Comparison of ENCODE assay signal across 8 cellular contexts in the genomic region with DNA sequence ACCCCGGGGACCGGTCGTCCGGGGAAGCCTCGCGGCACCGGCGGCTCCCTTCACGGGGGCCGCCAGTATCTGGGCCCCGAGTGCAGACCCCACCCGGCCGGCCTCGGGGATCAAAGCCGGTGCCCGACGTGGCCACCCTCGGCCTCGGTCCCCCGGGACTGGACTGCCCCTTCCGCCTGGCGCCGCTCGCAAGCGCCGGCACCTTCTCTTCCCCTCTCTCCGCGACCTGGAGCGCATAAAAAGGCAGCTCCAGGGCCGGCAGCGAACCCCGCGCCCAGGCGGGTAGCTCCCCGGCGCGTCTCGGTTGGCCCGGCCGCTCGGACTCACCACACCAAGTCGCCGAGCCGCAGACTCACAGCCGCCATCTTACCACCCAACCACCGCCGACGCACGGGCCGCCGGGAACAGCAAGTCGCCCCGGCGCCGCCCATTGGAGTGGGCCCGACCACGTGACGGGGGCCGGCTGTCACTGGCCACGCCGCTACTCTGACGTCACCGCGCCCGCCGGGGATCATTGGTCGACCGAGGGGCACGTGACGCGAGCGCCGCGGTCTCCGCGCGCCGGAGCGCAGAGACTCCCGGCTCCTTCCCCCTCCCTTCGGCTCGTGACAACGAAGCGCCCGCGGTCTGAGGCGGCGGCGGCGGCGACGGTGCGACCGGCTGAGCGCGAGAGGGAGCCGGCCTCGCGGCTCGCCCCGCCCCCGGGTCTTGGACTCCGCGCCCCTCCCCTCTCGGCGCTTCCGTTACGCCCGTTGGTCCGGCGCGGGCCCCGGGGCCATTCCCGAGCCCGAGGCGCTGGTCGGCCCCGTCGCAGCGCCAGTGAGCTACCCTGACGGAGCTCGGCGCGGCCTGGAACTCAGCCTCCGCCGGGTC. TPM values are rescaled to one million over a fixed set of nuclear protein-coding genes. Genes with fewer than 3 reads are reported as not detected.
DNase-seq lines count a peak whose midpoint lies in the region; ATAC-seq and TF ChIP-seq lines count a peak whose summit lies in the region.

A gene (minus strand): TSS at position 388 of the 873 bp plus-strand sequence. CDS start 23 bp downstream, at position 365.
A gene with protein sequence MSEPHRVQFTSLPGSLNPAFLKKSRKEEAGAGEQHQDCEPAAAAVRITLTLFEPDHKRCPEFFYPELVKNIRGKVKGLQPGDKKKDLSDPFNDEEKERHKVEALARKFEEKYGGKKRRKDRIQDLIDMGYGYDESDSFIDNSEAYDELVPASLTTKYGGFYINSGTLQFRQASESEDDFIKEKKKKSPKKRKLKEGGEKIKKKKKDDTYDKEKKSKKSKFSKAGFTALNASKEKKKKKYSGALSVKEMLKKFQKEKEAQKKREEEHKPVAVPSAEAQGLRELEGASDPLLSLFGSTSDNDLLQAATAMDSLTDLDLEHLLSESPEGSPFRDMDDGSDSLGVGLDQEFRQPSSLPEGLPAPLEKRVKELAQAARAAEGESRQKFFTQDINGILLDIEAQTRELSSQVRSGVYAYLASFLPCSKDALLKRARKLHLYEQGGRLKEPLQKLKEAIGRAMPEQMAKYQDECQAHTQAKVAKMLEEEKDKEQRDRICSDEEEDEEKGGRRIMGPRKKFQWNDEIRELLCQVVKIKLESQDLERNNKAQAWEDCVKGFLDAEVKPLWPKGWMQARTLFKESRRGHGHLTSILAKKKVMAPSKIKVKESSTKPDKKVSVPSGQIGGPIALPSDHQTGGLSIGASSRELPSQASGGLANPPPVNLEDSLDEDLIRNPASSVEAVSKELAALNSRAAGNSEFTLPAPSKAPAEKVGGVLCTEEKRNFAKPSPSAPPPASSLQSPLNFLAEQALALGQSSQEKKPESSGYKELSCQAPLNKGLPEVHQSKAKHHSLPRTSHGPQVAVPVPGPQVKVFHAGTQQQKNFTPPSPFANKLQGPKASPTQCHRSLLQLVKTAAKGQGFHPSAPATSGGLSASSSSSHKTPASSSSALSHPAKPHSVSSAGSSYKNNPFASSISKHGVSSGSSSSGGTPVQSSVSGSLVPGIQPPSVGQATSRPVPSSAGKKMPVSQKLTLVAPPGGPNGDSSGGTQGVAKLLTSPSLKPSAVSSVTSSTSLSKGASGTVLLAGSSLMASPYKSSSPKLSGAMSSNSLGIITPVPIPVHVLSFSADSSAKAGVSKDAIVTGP (N-terminal part only) (plus strand): TSS at position 581 of the 873 bp plus-strand sequence. CDS start 5,437 bp downstream, outside the sequence.

- POLR2A ChIA-PET in SK-N-SH (lab: Yijun Ruan, JAX) = no interaction called here

- TF ChIP-seq RAD21 in SK-N-SH (IDR thresholded peaks at IDR 0.05; ENCODE audit: low read length) = no peak

- H3K27ac ChIP-seq in SK-N-SH (ENCODE audit: low read depth in 2 of 2, low read length in 1 of 2) = peak within 1 kb of the TSS; percentile 77 to 84
- peak within 1 kb of the TSS; percentile 69 for H3K27ac ChIP-seq in temporal lobe (ENCODE audit: low read depth, low read length)

- H3K9me3 Mint-ChIP-seq in activated naive CD4-positive, alpha-beta T cell treated with anti-CD3 and anti-CD28 coated beads, Interleukin-2, amount 50 U/mL, for 24 hours = no peaks in the 10 kb centered on the region

- no peak for TF ChIP-seq CTCF in SK-N-SH (IDR thresholded peaks at IDR 0.05)

- H3K36me3 ChIP-seq in SK-N-SH (replicated peaks in 1 of 2; ENCODE audit: control insufficient read depth in 1 of 2, insufficient read depth in 2 of 2, low read length in 1 of 2) = peaks cover 20 to 28% of the 10 kb centered on the region in 2 experiments

- no peaks in the 10 kb centered on the region for H3K27me3 ChIP-seq in SK-N-SH (ENCODE audit: insufficient read depth)

- H3K27me3 Mint-ChIP-seq in activated naive CD4-positive, alpha-beta T cell treated with anti-CD3 and anti-CD28 coated beads, Interleukin-2, amount 50 U/mL, for 24 hours = no peaks in the 10 kb centered on the region

- 0% methylated on average over 1 of the region's 126 CpGs for WGBS in SK-N-SH (ENCODE audit: low lambda C conversion rate)

- no peaks in the 10 kb centered on the region for H3K9me2 ChIP-seq in SK-N-SH

- H3K9me3 ChIP-seq in SK-N-SH = no peaks in the 10 kb centered on the region

- peak within 1 kb of the TSS; percentile 81 to 89 for H3K4me3 ChIP-seq in SK-N-SH (ENCODE audit: low read depth in 2 of 2, low read length in 1 of 2)

- DNase-seq in GM04504 (ENCODE audit: low read depth) (peak; percentile 95), NCI-H1048 (lab: John Stamatoyannopoulos, UW) (peak; percentile 72), SK-N-SH (peak; percentile 99), glomerular endothelial cell (ENCODE audit: extremely low read depth, low read depth, low spot score) (no peak), occipital lobe (lab: John Stamatoyannopoulos, UW) (peak; percentile 95)

- H2AFZ ChIP-seq in SK-N-SH (ENCODE audit: low read depth) = peak within 1 kb of the TSS; percentile 58; the same call in 1 of the 2 replicates

- peaks cover 65% of the 10 kb centered on the region for H4K20me1 ChIP-seq in SK-N-SH (ENCODE audit: insufficient read depth)

- no peaks in the 10 kb centered on the region for H3F3A ChIP-seq in SK-N-SH (replicated peaks; ENCODE audit: insufficient read depth)

- no peak for TF ChIP-seq EP300 in SK-N-SH (IDR thresholded peaks at IDR 0.05; ENCODE audit: borderline replicate concordance in 1 of 2, low read depth in 1 of 2, low read length in 1 of 2)

- CTCF ChIA-PET in SK-N-SH (lab: Yijun Ruan, JAX) = interaction anchor here (1.3 to 1.4 kb wide), 2 partner anchors 10 to 109 kb away, joined by 3 to 6 read pairs; no protein-coding TSS in a partner anchor

- H3K4me1 Mint-ChIP-seq in activated naive CD4-positive, alpha-beta T cell treated with anti-CD3 and anti-CD28 coated beads, Interleukin-2, amount 50 U/mL, for 24 hours = peaks cover 57% of the 10 kb centered on the region

- peaks cover 12 to 26% of the 10 kb centered on the region in 2 experiments; a peak in 3 of 4 replicates for H3K4me1 ChIP-seq in SK-N-SH (ENCODE audit: control insufficient read depth in 1 of 2, insufficient read depth in 2 of 2, low read depth in 1 of 2, low read length in 1 of 2)

- peak within 1 kb of the TSS; percentile 89 for H3K4me2 ChIP-seq in SK-N-SH

- ATAC-seq in HG02571 (IDR thresholded peaks at IDR 0.05; ENCODE audit: unreplicated experiment) = peak; percentile 85

- peaks cover 93% of the 10 kb centered on the region for H3K79me2 ChIP-seq in SK-N-SH (ENCODE audit: insufficient read depth)

- H3K4me3 Mint-ChIP-seq in activated naive CD4-positive, alpha-beta T cell treated with anti-CD3 and anti-CD28 coated beads, Interleukin-2, amount 50 U/mL, for 24 hours = peak within 1 kb of the TSS; percentile 95

- H3K9ac ChIP-seq in SK-N-SH = peak within 1 kb of the TSS; percentile 93

- peaks cover 9% of the 10 kb centered on the region for H3K36me3 Mint-ChIP-seq in activated naive CD4-positive, alpha-beta T cell treated with anti-CD3 and anti-CD28 coated beads, Interleukin-2, amount 50 U/mL, for 24 hours

- peak within 1 kb of the TSS; percentile 94 for H3K27ac Mint-ChIP-seq in activated naive CD4-positive, alpha-beta T cell treated with anti-CD3 and anti-CD28 coated beads, Interleukin-2, amount 50 U/mL, for 24 hours

TF ChIP-seq in SK-N-SH, 30 proteins besides CTCF, POLR2A, EP300 and RAD21 (continues in another document):
- TF ChIP-seq CHD2 (IDR thresholded peaks at IDR 0.05; ENCODE audit: low read length, partially characterized antibody) = no peak
- TF ChIP-seq FOXM1 (IDR thresholded peaks at IDR 0.05; ENCODE audit: low read depth) = no peak
- TF ChIP-seq ELF1 (IDR thresholded peaks at IDR 0.05) = no peak
- TF ChIP-seq NFIC (IDR thresholded peaks at IDR 0.05; ENCODE audit: borderline replicate concordance) = no peak
- no peak; the same call in 1 of the 2 replicates for TF ChIP-seq NRF1 (IDR thresholded peaks at IDR 0.05; ENCODE audit: low read depth, low read length)
- TF ChIP-seq, protein P1, sequence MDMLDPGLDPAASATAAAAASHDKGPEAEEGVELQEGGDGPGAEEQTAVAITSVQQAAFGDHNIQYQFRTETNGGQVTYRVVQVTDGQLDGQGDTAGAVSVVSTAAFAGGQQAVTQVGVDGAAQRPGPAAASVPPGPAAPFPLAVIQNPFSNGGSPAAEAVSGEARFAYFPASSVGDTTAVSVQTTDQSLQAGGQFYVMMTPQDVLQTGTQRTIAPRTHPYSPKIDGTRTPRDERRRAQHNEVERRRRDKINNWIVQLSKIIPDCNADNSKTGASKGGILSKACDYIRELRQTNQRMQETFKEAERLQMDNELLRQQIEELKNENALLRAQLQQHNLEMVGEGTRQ (IDR thresholded peaks at IDR 0.05; ENCODE audit: borderline replicate concordance, low read depth, low read length) = peak; percentile 98
- TF ChIP-seq TAF1 (IDR thresholded peaks at IDR 0.05; ENCODE audit: borderline replicate concordance, low read depth, low read length) = peak; percentile 92
- peak; percentile 78 for TF ChIP-seq POLR2AphosphoS5 (IDR thresholded peaks at IDR 0.05; ENCODE audit: low read depth, low read length)
- TF ChIP-seq, protein P2, sequence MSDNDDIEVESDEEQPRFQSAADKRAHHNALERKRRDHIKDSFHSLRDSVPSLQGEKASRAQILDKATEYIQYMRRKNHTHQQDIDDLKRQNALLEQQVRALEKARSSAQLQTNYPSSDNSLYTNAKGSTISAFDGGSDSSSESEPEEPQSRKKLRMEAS (IDR thresholded peaks at IDR 0.05; ENCODE audit: low read depth) = no peak; the same call in 1 of the 2 replicates
- TF ChIP-seq EZH2phosphoT487 (IDR thresholded peaks at IDR 0.05; ENCODE audit: borderline replicate concordance, low read depth) = no peak
- TF ChIP-seq, protein P3, sequence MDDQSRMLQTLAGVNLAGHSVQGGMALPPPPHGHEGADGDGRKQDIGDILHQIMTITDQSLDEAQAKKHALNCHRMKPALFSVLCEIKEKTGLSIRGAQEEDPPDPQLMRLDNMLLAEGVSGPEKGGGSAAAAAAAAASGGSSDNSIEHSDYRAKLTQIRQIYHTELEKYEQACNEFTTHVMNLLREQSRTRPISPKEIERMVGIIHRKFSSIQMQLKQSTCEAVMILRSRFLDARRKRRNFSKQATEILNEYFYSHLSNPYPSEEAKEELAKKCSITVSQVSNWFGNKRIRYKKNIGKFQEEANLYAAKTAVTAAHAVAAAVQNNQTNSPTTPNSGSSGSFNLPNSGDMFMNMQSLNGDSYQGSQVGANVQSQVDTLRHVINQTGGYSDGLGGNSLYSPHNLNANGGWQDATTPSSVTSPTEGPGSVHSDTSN (IDR thresholded peaks at IDR 0.05) = no peak

RNA-seq across cellular contexts. Expression of the first gene that starts in this region (rescaled TPM):
- polyA plus RNA-seq in SK-N-SH (2012; rRNA removed) = 40.1 and 45.2 TPM in 2 replicates
- 30.3 and 32.2 TPM in 2 replicates for polyA plus RNA-seq in SK-N-SH (2012; cell fraction: cytosol; rRNA removed)
- polyA plus RNA-seq in SK-N-SH (2012; cell fraction: nucleus; rRNA removed) = 73.4 and 75.5 TPM in 2 replicates
- 50.8 and 57.7 TPM in 2 replicates for total RNA-seq in glomerular endothelial cell
- total RNA-seq in occipital lobe = 70.2 TPM
- total RNA-seq in temporal lobe = 55.8 TPM

RNA-seq across cellular contexts. Expression of the second gene that starts in this region (rescaled TPM):
- polyA plus RNA-seq in SK-N-SH (2012; rRNA removed) = 9.7 and 10.9 TPM in 2 replicates
- 6.2 and 7.9 TPM in 2 replicates for polyA plus RNA-seq in SK-N-SH (2012; cell fraction: cytosol; rRNA removed)
- polyA plus RNA-seq in SK-N-SH (2012; cell fraction: nucleus; rRNA removed) = 31.5 and 47.8 TPM in 2 replicates
- 41.1 and 50.1 TPM in 2 replicates for total RNA-seq in glomerular endothelial cell
- total RNA-seq in occipital lobe = 13.9 TPM
- 15.7 TPM for total RNA-seq in temporal lobe
